In genomic region chr2:11676640-11677039, GRCh38 we compare ENCODE assay signal across 17 cellular contexts. TPM values are rescaled to one million over a fixed set of nuclear protein-coding genes. Genes with fewer than 3 reads are reported as not detected.
A peak's percentile ranks its signal among the peaks of the same experiment; 100 is the strongest.
DNase-seq lines count a peak whose midpoint lies in the region; TF ChIP-seq lines count a peak whose summit lies in the region.
"Had no signal": no experiment of that assay in that cellular context is flagged by ENCODE, and none has a peak within 500 bp of the region (broad histone marks: within the 10 kb centered on the region; RNA-seq: fewer than 3 reads in every experiment).

No MANE protein-coding gene starts in this region.

- H3K27me3 ChIP-seq in layer of hippocampus (ENCODE audit: control insufficient read depth, insufficient read depth, low read length), result no peaks in the 10 kb centered on the region
- peaks cover 0 to 5% of the 10 kb centered on the region in 2 donors for H3K27me3 ChIP-seq in tibial nerve

- H3K36me3 ChIP-seq in tibial nerve, result no peaks in the 10 kb centered on the region

- TF ChIP-seq EP300 in tibial nerve (IDR thresholded peaks at IDR 0.05), result no peak

- no peak for TF ChIP-seq POLR2A in tibial nerve (IDR thresholded peaks at IDR 0.05)

- TF ChIP-seq CTCF in GM10266 (IDR thresholded peaks at IDR 0.05; ENCODE audit: control insufficient read depth, insufficient read depth, low read depth, missing control alignments) (no peak), tibial nerve (IDR thresholded peaks at IDR 0.05) (no peak)

- 64 to 65% methylated on average over 11 of the region's 11 CpGs for WGBS in tibial nerve, 2 donors

- peak overlapping the region; percentile 19 for H3K27ac ChIP-seq in layer of hippocampus (ENCODE audit: low read depth, low read length)
- no peak overlapping the region for H3K27ac ChIP-seq in tibial nerve
- H3K27ac ChIP-seq: KMS-11, parathyroid adenoma had no signal

- H3K9me3 ChIP-seq in tibial nerve, result peaks cover 0 to 7% (median 0%) of the 10 kb centered on the region in 4 donors
- H3K9me3 ChIP-seq: mucosa of descending colon had no signal

- H3K4me3 ChIP-seq in tibial nerve, result no peak overlapping the region
- H3K4me3 ChIP-seq: mucosa of descending colon had no signal

- peak; percentile 79 for DNase-seq in DMS53 (lab: John Stamatoyannopoulos, UW)
- peak; percentile 79 to 93 (median 86) for DNase-seq in NCI-H1417 (lab: John Stamatoyannopoulos, UW)
- DNase-seq in RPMI8226, result peak; percentile 18
- DNase-seq in GM10266 (ENCODE audit: extremely low spot score), result no peak
- no peak for DNase-seq in tibial nerve (ENCODE audit: low spot score in 2 of 2)
- DNase-seq in activated CD8-positive, alpha-beta memory T cell treated with anti-CD3 and anti-CD28 coated beads, Interleukin-2, amount 50 U/mL, for 48 hours, result no peak
- DNase-seq in stimulated activated CD4-positive, alpha-beta T cell treated with anti-CD3 and anti-CD28 coated beads, Interleukin-12 subunit alpha, Interleukin-12 subunit beta, amount 100 ng/mL, for 4 hours, result no peak
- DNase-seq: activated B cell treated with CpG ODN at 0.5 μM for 24 hours; activated naive CD4-positive, alpha-beta T cell; effector memory CD8-positive, alpha-beta T cell; mucosa of descending colon; NCI-H1930; OCI-M1; T-cell had no signal

- H3K4me1 ChIP-seq in tibial nerve, result peaks cover 0 to 20% (median 17%) of the 10 kb centered on the region in 4 donors
- H3K4me1 ChIP-seq: parathyroid adenoma had no signal

RNA-seq across cellular contexts. Expression of gene NTSR2, which starts 6.6 kb away (rescaled TPM):
- total RNA-seq in tibial nerve, result 1 to 10 TPM in 2 of 4 donors, under 1 TPM in 1, not detected in 1; 0.87 to 4.2 (median 2.1) TPM
- total RNA-seq: activated B cell treated with CpG ODN at 0.5 μM for 24 hours, mucosa of descending colon, T-cell had no signal

Comparison
In these comparisons a context has a peak if more than half of its experiments do, and no peak if none do; other contexts are left out.
1. DNase-seq: peak in DMS53 (single experiment), NCI-H1417 (3 of 3) and RPMI8226 (single experiment); none in GM10266 (single experiment), tibial nerve (0 of 2), activated CD8-positive, alpha-beta memory T cell treated with anti-CD3 and anti-CD28 coated beads, Interleukin-2, amount 50 U/mL, for 48 hours (single experiment) and stimulated activated CD4-positive, alpha-beta T cell treated with anti-CD3 and anti-CD28 coated beads, Interleukin-12 subunit alpha, Interleukin-12 subunit beta, amount 100 ng/mL, for 4 hours (single experiment).